8 cellular contexts compared by ENCODE assay signal in the genomic region with DNA sequence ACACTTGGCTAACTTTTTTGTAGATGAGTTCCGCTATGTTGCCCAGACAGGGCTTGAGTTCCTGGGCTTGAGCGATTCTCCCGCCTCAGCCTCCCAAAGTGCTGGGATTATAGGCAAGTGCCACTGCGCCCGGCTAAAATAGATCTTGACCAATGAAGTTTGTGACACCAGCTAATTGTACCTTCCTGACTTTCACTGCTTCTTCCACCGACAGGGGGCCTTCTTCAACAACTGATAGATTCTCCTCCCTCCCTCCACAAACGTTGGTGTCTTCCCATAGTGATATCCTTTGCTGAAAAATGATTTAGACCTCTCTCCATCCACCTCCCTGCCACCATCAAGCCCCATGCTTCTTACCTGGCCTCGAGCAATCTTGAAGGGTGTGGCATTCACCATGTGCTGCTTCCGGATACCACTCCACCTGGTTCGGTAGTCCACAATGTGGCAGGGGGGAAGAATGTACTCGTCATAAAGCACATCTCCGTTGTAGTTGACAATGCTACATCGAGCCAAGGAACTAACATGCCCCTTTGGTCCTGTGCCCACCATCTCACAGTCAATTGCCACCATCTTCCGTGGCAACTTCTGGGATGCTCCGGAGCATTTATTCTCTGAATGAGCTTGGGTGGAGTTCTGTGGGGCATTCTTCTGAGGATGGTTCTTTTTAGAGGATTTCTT. TPM values are rescaled to one million over a fixed set of nuclear protein-coding genes. Genes with fewer than 3 reads are reported as not detected.
A peak's percentile ranks its signal among the peaks of the same experiment; 100 is the strongest.
DNase-seq lines count a peak whose midpoint lies in the region; ATAC-seq and TF ChIP-seq lines count a peak whose summit lies in the region.

No MANE protein-coding gene starts in this region.

- CTCF ChIA-PET in PC-9 (lab: Charles Lee): interaction anchor here (0.5 to 4.5 kb wide), 18 partner anchors 11 to 201 kb away, joined by 3 to 63 read pairs (median 7); a partner anchor contains a TSS

- TF ChIP-seq CTCF in PC-9 (conservative IDR thresholded peaks at IDR 0.05): peak; percentile 79

- peaks cover 20% of the 10 kb centered on the region for H3K4me1 ChIP-seq in HUES6 (ENCODE audit: control insufficient read depth, insufficient read depth, low read length)
- peaks cover 30% of the 10 kb centered on the region for H3K4me1 ChIP-seq in PC-9 (replicated peaks; ENCODE audit: insufficient read depth)
- peaks cover 23% of the 10 kb centered on the region for H3K4me1 ChIP-seq in iPS-20b (ENCODE audit: insufficient read depth, low read length)

- peak overlapping the region; percentile 99 for H3K27ac Mint-ChIP-seq in activated naive CD8-positive, alpha-beta T cell treated with anti-CD3 and anti-CD28 coated beads, Interleukin-2, amount 10 ng/mL, durations not matched to agents 7 days and 5 days

- DNase-seq in DMS 273 (lab: John Stamatoyannopoulos, UW; ENCODE audit: unreplicated experiment): peak; percentile 89
- DNase-seq in PC-9: peak; percentile 60 to 75
- DNase-seq in activated naive CD8-positive, alpha-beta T cell treated with anti-CD3 and anti-CD28 coated beads, Interleukin-2, amount 10 ng/mL, durations not matched to agents 7 days and 5 days: no peak
- peak; percentile 69 for DNase-seq in stimulated activated CD4-positive, alpha-beta T cell treated with anti-CD3 and anti-CD28 coated beads, Interleukin-4, amount 100 ng/mL, for 24 hours
- no peak for DNase-seq in middle frontal gyrus (ENCODE audit: extremely low spot score, low spot score)

- H3K79me2 ChIP-seq in PC-9 (ENCODE audit: low read depth): peaks cover 73% of the 10 kb centered on the region

- peaks cover 19% of the 10 kb centered on the region for H3K36me3 Mint-ChIP-seq in activated naive CD8-positive, alpha-beta T cell treated with anti-CD3 and anti-CD28 coated beads, Interleukin-2, amount 10 ng/mL, durations not matched to agents 7 days and 5 days

- no peaks in the 10 kb centered on the region for H3K27me3 ChIP-seq in HUES6 (ENCODE audit: control insufficient read depth, insufficient read depth, low read length)
- no peaks in the 10 kb centered on the region for H3K27me3 ChIP-seq in PC-9 (ENCODE audit: insufficient read depth, low read depth)
- no peaks in the 10 kb centered on the region for H3K27me3 ChIP-seq in iPS-20b (ENCODE audit: insufficient read depth, low read length)

- H3K27ac ChIP-seq in HUES6 (ENCODE audit: low read depth, low read length) (no peak overlapping the region), PC-9 (no peak overlapping the region), iPS-20b (ENCODE audit: low read length) (no peak overlapping the region)

- no peak overlapping the region for H3K4me3 Mint-ChIP-seq in activated naive CD8-positive, alpha-beta T cell treated with anti-CD3 and anti-CD28 coated beads, Interleukin-2, amount 10 ng/mL, durations not matched to agents 7 days and 5 days

- H3K36me3 ChIP-seq in HUES6 (ENCODE audit: control insufficient read depth, insufficient read depth, low read length) (peaks cover 36% of the 10 kb centered on the region), PC-9 (ENCODE audit: low read depth) (peaks cover 21% of the 10 kb centered on the region), iPS-20b (ENCODE audit: insufficient read depth, low read depth, low read length) (peaks cover 47% of the 10 kb centered on the region)

- peaks cover 30% of the 10 kb centered on the region for H3K4me1 Mint-ChIP-seq in activated naive CD8-positive, alpha-beta T cell treated with anti-CD3 and anti-CD28 coated beads, Interleukin-2, amount 10 ng/mL, durations not matched to agents 7 days and 5 days

- H2AFZ ChIP-seq in PC-9: no peak overlapping the region

- no peaks in the 10 kb centered on the region for H3K27me3 Mint-ChIP-seq in activated naive CD8-positive, alpha-beta T cell treated with anti-CD3 and anti-CD28 coated beads, Interleukin-2, amount 10 ng/mL, durations not matched to agents 7 days and 5 days

- peak overlapping the region; percentile 91 for H3K4me2 ChIP-seq in PC-9

- H3K9me3 Mint-ChIP-seq in activated naive CD8-positive, alpha-beta T cell treated with anti-CD3 and anti-CD28 coated beads, Interleukin-2, amount 10 ng/mL, durations not matched to agents 7 days and 5 days: no peaks in the 10 kb centered on the region

- BruUV-seq in PC-9 (replicated peaks; lab: Mats Ljungman, UMichigan): no TSS peak

- no peak for ATAC-seq in activated naive CD8-positive, alpha-beta T cell treated with anti-CD3 and anti-CD28 coated beads, Interleukin-2, amount 10 ng/mL, durations not matched to agents 7 days and 5 days (ENCODE audit: low read depth)
- ATAC-seq in HG02852 (IDR thresholded peaks at IDR 0.05; ENCODE audit: unreplicated experiment): no peak

- POLR2A ChIA-PET in PC-9 (lab: Charles Lee; ENCODE audit: unreplicated experiment): interaction anchor here (0.7 to 1.2 kb wide), 4 partner anchors 36 to 65 kb away, joined by 3 to 9 read pairs (median 4); no protein-coding TSS in a partner anchor
- POLR2A ChIA-PET in activated naive CD8-positive, alpha-beta T cell treated with anti-CD3 and anti-CD28 coated beads, Interleukin-2, amount 10 ng/mL, durations not matched to agents 7 days and 5 days (lab: Charles Lee): interaction anchor here (0.7 to 6.5 kb wide), 16 partner anchors 14 to 134 kb away, joined by 3 to 82 read pairs (median 6); a partner anchor contains a TSS

- peaks cover 49% of the 10 kb centered on the region for H3F3A ChIP-seq in PC-9 (ENCODE audit: insufficient read depth, low read depth)

- H4K20me1 ChIP-seq in PC-9 (ENCODE audit: insufficient read depth): peaks cover 35% of the 10 kb centered on the region

- H3K9ac ChIP-seq in HUES6 (ENCODE audit: low read length) (no peak overlapping the region), iPS-20b (ENCODE audit: low read depth, low read length) (peak overlapping the region; percentile 97; the same call in 1 of the 2 replicates)

- H3K4me3 ChIP-seq in HUES6 (ENCODE audit: low read depth, low read length) (peak overlapping the region; percentile 94), PC-9 (peak overlapping the region; percentile 90), iPS-20b (ENCODE audit: low read length) (peak overlapping the region; percentile 99)

- intact Hi-C loops in PC-9 (cut with micrococcal nuclease; ENCODE audit: unreplicated experiment): loop anchor here (1.0 kb wide), 7 partner anchors 21 to 201 kb away; a partner anchor contains a TSS

- H3K9me3 ChIP-seq in HUES6 (ENCODE audit: control insufficient read depth, insufficient read depth, low read depth, low read length) (no peaks in the 10 kb centered on the region), PC-9 (ENCODE audit: insufficient read depth, low read depth) (no peaks in the 10 kb centered on the region), iPS-20b (ENCODE audit: insufficient read depth, low read depth, low read length) (no peaks in the 10 kb centered on the region)

- no peaks in the 10 kb centered on the region for H3K9me2 ChIP-seq in PC-9 (ENCODE audit: insufficient read depth)

RNA-seq across cellular contexts. Expression of a gene that starts 1.6 kb away (rescaled TPM):
- total RNA-seq in PC-9 (2021): 51.0 and 77.7 TPM in 2 replicates
- total RNA-seq in activated naive CD8-positive, alpha-beta T cell treated with anti-CD3 and anti-CD28 coated beads, Interleukin-2, amount 10 ng/mL, durations not matched to agents 7 days and 5 days: 10 to 100 TPM; 34.6 to 35.1 TPM

RNA-seq across cellular contexts. Expression of a gene that starts 1.9 kb away (rescaled TPM):
- total RNA-seq in PC-9 (2021): 25.4 and 33.2 TPM in 2 replicates
- 10 to 100 TPM; 44.1 to 47.1 TPM for total RNA-seq in activated naive CD8-positive, alpha-beta T cell treated with anti-CD3 and anti-CD28 coated beads, Interleukin-2, amount 10 ng/mL, durations not matched to agents 7 days and 5 days

RNA-seq across cellular contexts. Expression of a gene that starts 14.2 kb away (rescaled TPM):
- total RNA-seq in PC-9 (2021): 74.1 and 85.3 TPM in 2 replicates
- total RNA-seq in activated naive CD8-positive, alpha-beta T cell treated with anti-CD3 and anti-CD28 coated beads, Interleukin-2, amount 10 ng/mL, durations not matched to agents 7 days and 5 days: 10 to 100 TPM; 45.0 to 51.1 TPM

RNA-seq across cellular contexts. Expression of a gene that starts 21.3 kb away (rescaled TPM):
- total RNA-seq in PC-9 (2021): 142 and 286 TPM in 2 replicates
- under 1 TPM; 0.68 to 0.80 TPM for total RNA-seq in activated naive CD8-positive, alpha-beta T cell treated with anti-CD3 and anti-CD28 coated beads, Interleukin-2, amount 10 ng/mL, durations not matched to agents 7 days and 5 days

RNA-seq across cellular contexts. Expression of a gene that starts 24.8 kb away (rescaled TPM):
- 472 and 498 TPM in 2 replicates for total RNA-seq in PC-9 (2021)
- 100 to 1,000 TPM; 186 to 196 TPM for total RNA-seq in activated naive CD8-positive, alpha-beta T cell treated with anti-CD3 and anti-CD28 coated beads, Interleukin-2, amount 10 ng/mL, durations not matched to agents 7 days and 5 days

Comparison
In these comparisons a context has a peak if more than half of its experiments do, and no peak if none do; other contexts are left out.
1. DNase-seq: peak in DMS 273 (single experiment), PC-9 (2 of 2) and stimulated activated CD4-positive, alpha-beta T cell treated with anti-CD3 and anti-CD28 coated beads, Interleukin-4, amount 100 ng/mL, for 24 hours (single experiment); none in activated naive CD8-positive, alpha-beta T cell treated with anti-CD3 and anti-CD28 coated beads, Interleukin-2, amount 10 ng/mL, durations not matched to agents 7 days and 5 days (single experiment) and middle frontal gyrus (single experiment).
2. Peak in every context shown above with its lines, with median percentiles within 50 percentile points of each other: H3K4me3 ChIP-seq.